ENCODE assay signal across 1 cellular context in the genomic region with DNA sequence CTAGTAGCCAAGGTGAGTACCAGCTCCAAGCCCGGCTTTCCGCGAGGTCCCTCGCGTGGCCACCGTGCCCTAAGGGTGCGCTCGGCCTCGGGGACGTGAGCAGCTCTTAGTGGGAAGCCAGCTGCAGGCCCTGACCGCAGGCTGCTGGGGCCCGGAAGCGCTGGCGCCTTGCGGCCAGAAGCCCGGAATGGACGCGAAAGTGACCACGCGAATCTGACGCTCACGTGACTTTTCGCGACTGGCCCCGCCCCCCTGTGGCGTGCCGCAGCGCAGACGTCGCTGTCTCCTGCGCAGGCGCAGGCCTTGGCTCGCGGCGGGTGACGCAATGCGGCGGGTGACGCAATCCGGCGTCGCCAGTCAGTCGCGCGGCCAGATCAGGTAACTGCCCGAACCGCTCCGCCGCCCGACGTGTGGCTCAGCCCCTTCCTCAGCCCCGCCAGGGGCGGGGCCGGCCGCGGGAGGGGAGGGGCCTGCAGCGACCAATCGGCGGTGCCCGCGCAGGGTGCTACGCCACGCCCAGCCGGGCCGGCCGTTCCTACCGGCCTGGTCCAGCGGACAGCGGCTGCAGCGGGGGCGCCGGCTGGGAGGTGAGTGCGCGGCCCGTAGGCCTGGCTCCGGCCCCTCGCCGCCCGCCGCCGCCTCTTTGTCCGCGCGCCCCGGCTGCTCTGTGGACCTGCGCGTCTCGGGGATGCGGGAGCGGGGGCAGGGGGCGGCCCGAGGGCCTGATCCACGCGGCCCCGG.
TF ChIP-seq lines count a peak whose summit lies in the region.

A gene (plus strand): TSS at position 532 of the 741 bp plus-strand sequence. CDS start 2,202 bp downstream, outside the sequence.

TF ChIP-seq in HEK293, 187 proteins besides CTCF, POLR2A, EP300 and RAD21 (continued from another document and continues in another):
- TF ChIP-seq, protein P1, sequence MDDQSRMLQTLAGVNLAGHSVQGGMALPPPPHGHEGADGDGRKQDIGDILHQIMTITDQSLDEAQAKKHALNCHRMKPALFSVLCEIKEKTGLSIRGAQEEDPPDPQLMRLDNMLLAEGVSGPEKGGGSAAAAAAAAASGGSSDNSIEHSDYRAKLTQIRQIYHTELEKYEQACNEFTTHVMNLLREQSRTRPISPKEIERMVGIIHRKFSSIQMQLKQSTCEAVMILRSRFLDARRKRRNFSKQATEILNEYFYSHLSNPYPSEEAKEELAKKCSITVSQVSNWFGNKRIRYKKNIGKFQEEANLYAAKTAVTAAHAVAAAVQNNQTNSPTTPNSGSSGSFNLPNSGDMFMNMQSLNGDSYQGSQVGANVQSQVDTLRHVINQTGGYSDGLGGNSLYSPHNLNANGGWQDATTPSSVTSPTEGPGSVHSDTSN (CRISPR knock-in tag; IDR thresholded peaks at IDR 0.05) = peak; percentile 82; the same call in 1 of the 2 replicates
- TF ChIP-seq, protein P2, sequence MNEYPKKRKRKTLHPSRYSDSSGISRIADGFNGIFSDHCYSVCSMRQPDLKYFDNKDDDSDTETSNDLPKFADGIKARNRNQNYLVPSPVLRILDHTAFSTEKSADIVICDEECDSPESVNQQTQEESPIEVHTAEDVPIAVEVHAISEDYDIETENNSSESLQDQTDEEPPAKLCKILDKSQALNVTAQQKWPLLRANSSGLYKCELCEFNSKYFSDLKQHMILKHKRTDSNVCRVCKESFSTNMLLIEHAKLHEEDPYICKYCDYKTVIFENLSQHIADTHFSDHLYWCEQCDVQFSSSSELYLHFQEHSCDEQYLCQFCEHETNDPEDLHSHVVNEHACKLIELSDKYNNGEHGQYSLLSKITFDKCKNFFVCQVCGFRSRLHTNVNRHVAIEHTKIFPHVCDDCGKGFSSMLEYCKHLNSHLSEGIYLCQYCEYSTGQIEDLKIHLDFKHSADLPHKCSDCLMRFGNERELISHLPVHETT (tag by site-specific recombination; IDR thresholded peaks at IDR 0.05) = no peak
- TF ChIP-seq ZNF138 (tag by site-specific recombination; IDR thresholded peaks at IDR 0.05; ENCODE audit: borderline replicate concordance) (no peak), MZF1 (tag by site-specific recombination; IDR thresholded peaks at IDR 0.05; ENCODE audit: borderline replicate concordance) (no peak), ZBTB21 (tag by site-specific recombination; IDR thresholded peaks at IDR 0.05) (peak; percentile 93), YY1 (tag by site-specific recombination; IDR thresholded peaks at IDR 0.05) (no peak; the same call in 1 of the 2 replicates), ZNF624 (tag by site-specific recombination; IDR thresholded peaks at IDR 0.05) (no peak), ZNF600 (tag by site-specific recombination; IDR thresholded peaks at IDR 0.05) (peak; percentile 59), ZNF707 (tag by site-specific recombination; IDR thresholded peaks at IDR 0.05) (no peak), KLF9 (tag by site-specific recombination; IDR thresholded peaks at IDR 0.05; ENCODE audit: low read depth) (peak; percentile 95), ZNF571 (tag by site-specific recombination; IDR thresholded peaks at IDR 0.05) (no peak), SP7 (tag by site-specific recombination; IDR thresholded peaks at IDR 0.05) (peak; percentile 85), GLIS2 (tag by site-specific recombination; IDR thresholded peaks at IDR 0.05) (peak; percentile 91), ZNF223 (tag by site-specific recombination; IDR thresholded peaks at IDR 0.05) (no peak), ZFP3 (tag by site-specific recombination; IDR thresholded peaks at IDR 0.05; ENCODE audit: low read depth) (no peak), ZNF19 (tag by site-specific recombination; IDR thresholded peaks at IDR 0.05; ENCODE audit: low read depth) (no peak), ZBTB8A (tag by site-specific recombination; IDR thresholded peaks at IDR 0.05) (peak; percentile 100), ZNF174 (tag by site-specific recombination; IDR thresholded peaks at IDR 0.05) (no peak), ZFP41 (tag by site-specific recombination; IDR thresholded peaks at IDR 0.05; ENCODE audit: borderline replicate concordance) (no peak), ZNF596 (tag by site-specific recombination; IDR thresholded peaks at IDR 0.05) (0 out of 2 replicates have a peak, but pooled peaks have one; percentile 34), ZNF169 (tag by site-specific recombination; IDR thresholded peaks at IDR 0.05) (no peak), ZNF654 (tag by site-specific recombination; IDR thresholded peaks at IDR 0.05; ENCODE audit: low read depth) (no peak), ZNF433 (tag by site-specific recombination; IDR thresholded peaks at IDR 0.05; ENCODE audit: low read depth) (no peak), ZNF266 (tag by site-specific recombination; IDR thresholded peaks at IDR 0.05; ENCODE audit: low read depth) (no peak), HOXC10 (CRISPR knock-in tag; IDR thresholded peaks at IDR 0.05) (no peak), ZNF670 (tag by site-specific recombination; IDR thresholded peaks at IDR 0.05; ENCODE audit: low read depth) (no peak), PRDM1 (tag by site-specific recombination; IDR thresholded peaks at IDR 0.05) (peak; percentile 78), ZNF311 (tag by site-specific recombination; IDR thresholded peaks at IDR 0.05; ENCODE audit: borderline replicate concordance) (no peak), ZBTB7A (tag by site-specific recombination; IDR thresholded peaks at IDR 0.05; ENCODE audit: low read depth) (no peak), KLF1 (tag by site-specific recombination; IDR thresholded peaks at IDR 0.05) (peak; percentile 64), ZNF16 (tag by site-specific recombination; IDR thresholded peaks at IDR 0.05; ENCODE audit: low read depth) (no peak), ZSCAN16 (tag by site-specific recombination; IDR thresholded peaks at IDR 0.05) (no peak)
- TF ChIP-seq, protein P3, sequence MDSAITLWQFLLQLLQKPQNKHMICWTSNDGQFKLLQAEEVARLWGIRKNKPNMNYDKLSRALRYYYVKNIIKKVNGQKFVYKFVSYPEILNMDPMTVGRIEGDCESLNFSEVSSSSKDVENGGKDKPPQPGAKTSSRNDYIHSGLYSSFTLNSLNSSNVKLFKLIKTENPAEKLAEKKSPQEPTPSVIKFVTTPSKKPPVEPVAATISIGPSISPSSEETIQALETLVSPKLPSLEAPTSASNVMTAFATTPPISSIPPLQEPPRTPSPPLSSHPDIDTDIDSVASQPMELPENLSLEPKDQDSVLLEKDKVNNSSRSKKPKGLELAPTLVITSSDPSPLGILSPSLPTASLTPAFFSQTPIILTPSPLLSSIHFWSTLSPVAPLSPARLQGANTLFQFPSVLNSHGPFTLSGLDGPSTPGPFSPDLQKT (IDR thresholded peaks at IDR 0.05; ENCODE audit: borderline replicate concordance, low read depth, low read length) = no peak
- TF ChIP-seq, protein P4, sequence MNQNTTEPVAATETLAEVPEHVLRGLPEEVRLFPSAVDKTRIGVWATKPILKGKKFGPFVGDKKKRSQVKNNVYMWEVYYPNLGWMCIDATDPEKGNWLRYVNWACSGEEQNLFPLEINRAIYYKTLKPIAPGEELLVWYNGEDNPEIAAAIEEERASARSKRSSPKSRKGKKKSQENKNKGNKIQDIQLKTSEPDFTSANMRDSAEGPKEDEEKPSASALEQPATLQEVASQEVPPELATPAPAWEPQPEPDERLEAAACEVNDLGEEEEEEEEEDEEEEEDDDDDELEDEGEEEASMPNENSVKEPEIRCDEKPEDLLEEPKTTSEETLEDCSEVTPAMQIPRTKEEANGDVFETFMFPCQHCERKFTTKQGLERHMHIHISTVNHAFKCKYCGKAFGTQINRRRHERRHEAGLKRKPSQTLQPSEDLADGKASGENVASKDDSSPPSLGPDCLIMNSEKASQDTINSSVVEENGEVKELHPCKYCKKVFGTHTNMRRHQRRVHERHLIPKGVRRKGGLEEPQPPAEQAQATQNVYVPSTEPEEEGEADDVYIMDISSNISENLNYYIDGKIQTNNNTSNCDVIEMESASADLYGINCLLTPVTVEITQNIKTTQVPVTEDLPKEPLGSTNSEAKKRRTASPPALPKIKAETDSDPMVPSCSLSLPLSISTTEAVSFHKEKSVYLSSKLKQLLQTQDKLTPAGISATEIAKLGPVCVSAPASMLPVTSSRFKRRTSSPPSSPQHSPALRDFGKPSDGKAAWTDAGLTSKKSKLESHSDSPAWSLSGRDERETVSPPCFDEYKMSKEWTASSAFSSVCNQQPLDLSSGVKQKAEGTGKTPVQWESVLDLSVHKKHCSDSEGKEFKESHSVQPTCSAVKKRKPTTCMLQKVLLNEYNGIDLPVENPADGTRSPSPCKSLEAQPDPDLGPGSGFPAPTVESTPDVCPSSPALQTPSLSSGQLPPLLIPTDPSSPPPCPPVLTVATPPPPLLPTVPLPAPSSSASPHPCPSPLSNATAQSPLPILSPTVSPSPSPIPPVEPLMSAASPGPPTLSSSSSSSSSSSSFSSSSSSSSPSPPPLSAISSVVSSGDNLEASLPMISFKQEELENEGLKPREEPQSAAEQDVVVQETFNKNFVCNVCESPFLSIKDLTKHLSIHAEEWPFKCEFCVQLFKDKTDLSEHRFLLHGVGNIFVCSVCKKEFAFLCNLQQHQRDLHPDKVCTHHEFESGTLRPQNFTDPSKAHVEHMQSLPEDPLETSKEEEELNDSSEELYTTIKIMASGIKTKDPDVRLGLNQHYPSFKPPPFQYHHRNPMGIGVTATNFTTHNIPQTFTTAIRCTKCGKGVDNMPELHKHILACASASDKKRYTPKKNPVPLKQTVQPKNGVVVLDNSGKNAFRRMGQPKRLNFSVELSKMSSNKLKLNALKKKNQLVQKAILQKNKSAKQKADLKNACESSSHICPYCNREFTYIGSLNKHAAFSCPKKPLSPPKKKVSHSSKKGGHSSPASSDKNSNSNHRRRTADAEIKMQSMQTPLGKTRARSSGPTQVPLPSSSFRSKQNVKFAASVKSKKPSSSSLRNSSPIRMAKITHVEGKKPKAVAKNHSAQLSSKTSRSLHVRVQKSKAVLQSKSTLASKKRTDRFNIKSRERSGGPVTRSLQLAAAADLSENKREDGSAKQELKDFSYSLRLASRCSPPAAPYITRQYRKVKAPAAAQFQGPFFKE (tag by site-specific recombination; IDR thresholded peaks at IDR 0.05; ENCODE audit: borderline replicate concordance) = no peak
- TF ChIP-seq, protein P5, sequence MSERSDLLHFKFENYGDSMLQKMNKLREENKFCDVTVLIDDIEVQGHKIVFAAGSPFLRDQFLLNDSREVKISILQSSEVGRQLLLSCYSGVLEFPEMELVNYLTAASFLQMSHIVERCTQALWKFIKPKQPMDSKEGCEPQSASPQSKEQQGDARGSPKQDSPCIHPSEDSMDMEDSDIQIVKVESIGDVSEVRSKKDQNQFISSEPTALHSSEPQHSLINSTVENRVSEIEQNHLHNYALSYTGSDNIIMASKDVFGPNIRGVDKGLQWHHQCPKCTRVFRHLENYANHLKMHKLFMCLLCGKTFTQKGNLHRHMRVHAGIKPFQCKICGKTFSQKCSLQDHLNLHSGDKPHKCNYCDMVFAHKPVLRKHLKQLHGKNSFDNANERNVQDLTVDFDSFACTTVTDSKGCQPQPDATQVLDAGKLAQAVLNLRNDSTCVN (tag by site-specific recombination; optimal IDR thresholded peaks at IDR 0.05) = peak; percentile 94
- TF ChIP-seq, protein P6, sequence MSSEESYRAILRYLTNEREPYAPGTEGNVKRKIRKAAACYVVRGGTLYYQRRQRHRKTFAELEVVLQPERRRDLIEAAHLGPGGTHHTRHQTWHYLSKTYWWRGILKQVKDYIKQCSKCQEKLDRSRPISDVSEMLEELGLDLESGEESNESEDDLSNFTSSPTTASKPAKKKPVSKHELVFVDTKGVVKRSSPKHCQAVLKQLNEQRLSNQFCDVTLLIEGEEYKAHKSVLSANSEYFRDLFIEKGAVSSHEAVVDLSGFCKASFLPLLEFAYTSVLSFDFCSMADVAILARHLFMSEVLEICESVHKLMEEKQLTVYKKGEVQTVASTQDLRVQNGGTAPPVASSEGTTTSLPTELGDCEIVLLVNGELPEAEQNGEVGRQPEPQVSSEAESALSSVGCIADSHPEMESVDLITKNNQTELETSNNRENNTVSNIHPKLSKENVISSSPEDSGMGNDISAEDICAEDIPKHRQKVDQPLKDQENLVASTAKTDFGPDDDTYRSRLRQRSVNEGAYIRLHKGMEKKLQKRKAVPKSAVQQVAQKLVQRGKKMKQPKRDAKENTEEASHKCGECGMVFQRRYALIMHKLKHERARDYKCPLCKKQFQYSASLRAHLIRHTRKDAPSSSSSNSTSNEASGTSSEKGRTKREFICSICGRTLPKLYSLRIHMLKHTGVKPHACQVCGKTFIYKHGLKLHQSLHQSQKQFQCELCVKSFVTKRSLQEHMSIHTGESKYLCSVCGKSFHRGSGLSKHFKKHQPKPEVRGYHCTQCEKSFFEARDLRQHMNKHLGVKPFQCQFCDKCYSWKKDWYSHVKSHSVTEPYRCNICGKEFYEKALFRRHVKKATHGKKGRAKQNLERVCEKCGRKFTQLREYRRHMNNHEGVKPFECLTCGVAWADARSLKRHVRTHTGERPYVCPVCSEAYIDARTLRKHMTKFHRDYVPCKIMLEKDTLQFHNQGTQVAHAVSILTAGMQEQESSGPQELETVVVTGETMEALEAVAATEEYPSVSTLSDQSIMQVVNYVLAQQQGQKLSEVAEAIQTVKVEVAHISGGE (tag by site-specific recombination; conservative IDR thresholded peaks at IDR 0.05; ENCODE audit: low read depth) = peak; percentile 82
- TF ChIP-seq, protein P7, sequence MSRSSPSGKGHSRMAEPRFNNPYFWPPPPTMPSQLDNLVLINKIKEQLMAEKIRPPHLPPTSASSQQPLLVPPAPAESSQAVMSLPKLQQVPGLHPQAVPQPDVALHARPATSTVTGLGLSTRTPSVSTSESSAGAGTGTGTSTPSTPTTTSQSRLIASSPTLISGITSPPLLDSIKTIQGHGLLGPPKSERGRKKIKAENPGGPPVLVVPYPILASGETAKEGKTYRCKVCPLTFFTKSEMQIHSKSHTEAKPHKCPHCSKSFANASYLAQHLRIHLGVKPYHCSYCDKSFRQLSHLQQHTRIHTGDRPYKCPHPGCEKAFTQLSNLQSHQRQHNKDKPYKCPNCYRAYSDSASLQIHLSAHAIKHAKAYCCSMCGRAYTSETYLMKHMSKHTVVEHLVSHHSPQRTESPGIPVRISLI (tag by site-specific recombination; IDR thresholded peaks at IDR 0.05) = no peak
- TF ChIP-seq, protein P8, sequence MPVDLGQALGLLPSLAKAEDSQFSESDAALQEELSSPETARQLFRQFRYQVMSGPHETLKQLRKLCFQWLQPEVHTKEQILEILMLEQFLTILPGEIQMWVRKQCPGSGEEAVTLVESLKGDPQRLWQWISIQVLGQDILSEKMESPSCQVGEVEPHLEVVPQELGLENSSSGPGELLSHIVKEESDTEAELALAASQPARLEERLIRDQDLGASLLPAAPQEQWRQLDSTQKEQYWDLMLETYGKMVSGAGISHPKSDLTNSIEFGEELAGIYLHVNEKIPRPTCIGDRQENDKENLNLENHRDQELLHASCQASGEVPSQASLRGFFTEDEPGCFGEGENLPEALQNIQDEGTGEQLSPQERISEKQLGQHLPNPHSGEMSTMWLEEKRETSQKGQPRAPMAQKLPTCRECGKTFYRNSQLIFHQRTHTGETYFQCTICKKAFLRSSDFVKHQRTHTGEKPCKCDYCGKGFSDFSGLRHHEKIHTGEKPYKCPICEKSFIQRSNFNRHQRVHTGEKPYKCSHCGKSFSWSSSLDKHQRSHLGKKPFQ (tag by site-specific recombination; IDR thresholded peaks at IDR 0.05) = no peak
- TF ChIP-seq, protein P9, sequence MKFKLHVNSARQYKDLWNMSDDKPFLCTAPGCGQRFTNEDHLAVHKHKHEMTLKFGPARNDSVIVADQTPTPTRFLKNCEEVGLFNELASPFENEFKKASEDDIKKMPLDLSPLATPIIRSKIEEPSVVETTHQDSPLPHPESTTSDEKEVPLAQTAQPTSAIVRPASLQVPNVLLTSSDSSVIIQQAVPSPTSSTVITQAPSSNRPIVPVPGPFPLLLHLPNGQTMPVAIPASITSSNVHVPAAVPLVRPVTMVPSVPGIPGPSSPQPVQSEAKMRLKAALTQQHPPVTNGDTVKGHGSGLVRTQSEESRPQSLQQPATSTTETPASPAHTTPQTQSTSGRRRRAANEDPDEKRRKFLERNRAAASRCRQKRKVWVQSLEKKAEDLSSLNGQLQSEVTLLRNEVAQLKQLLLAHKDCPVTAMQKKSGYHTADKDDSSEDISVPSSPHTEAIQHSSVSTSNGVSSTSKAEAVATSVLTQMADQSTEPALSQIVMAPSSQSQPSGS (tag by site-specific recombination; IDR thresholded peaks at IDR 0.05; ENCODE audit: low read depth) = peak; percentile 96
